25 cellular contexts compared by ENCODE assay signal in the genomic region with DNA sequence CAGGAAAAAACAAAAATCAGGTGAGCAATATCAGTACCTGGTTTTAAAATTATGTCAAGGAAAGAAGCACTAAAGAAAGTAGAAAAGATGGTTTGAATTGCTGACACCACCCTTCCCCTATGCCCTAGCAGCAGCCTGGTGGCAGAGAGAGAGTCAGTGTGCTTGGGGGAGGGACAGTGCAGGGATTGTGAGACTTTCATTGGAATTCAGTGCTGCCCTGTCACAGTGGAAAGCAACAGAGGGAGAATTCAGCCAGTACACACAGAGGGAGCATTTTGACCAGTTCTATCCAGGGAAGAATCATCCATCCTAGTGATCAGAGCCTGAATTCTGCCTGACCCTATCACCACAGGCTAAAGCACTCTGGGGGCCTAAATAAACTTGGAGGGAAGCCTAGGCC.
DNase-seq lines count a peak whose midpoint lies in the region; ATAC-seq and TF ChIP-seq lines count a peak whose summit lies in the region.
"Had no signal": no experiment of that assay in that cellular context is flagged by ENCODE, and none has a peak within 500 bp of the region (broad histone marks: within the 10 kb centered on the region; RNA-seq: fewer than 3 reads in every experiment).

No MANE protein-coding gene starts in this region.

- H3K27ac Mint-ChIP-seq in GM23338: no peak overlapping the region
- no peak overlapping the region for H3K27ac Mint-ChIP-seq in activated CD4-positive, alpha-beta memory T cell treated with anti-CD3 and anti-CD28 coated beads for 36 hours
- H3K27ac Mint-ChIP-seq: activated T-cell treated with anti-CD3 and anti-CD28 coated beads, Interleukin-2, amount 50 U/mL, for 72 hours; natural killer cell; stimulated activated effector memory CD8-positive, alpha-beta T cell treated with anti-CD3 and anti-CD28 coated beads, Interleukin-12 subunit alpha, Interleukin-12 subunit beta, amount 100 ng/mL, for 72 hours had no signal

- no peak for TF ChIP-seq CTCF in GM23338 (conservative IDR thresholded peaks at IDR 0.05; ENCODE audit: low read depth in 2 of 2)
- TF ChIP-seq CTCF in suprapubic skin (IDR thresholded peaks at IDR 0.05): no peak

- H3K4me3 ChIP-seq in GM23338 (no peak overlapping the region), suprapubic skin (no peak overlapping the region)
- H3K4me3 ChIP-seq: GM23248, right lobe of liver had no signal

- no peaks in the 10 kb centered on the region for H3K79me2 ChIP-seq in GM23338 (replicated peaks; ENCODE audit: insufficient read depth)

- H3K27me3 ChIP-seq in GM23338 (ENCODE audit: insufficient read depth): no peaks in the 10 kb centered on the region
- H3K27me3 ChIP-seq in suprapubic skin: no peaks in the 10 kb centered on the region
- H3K27me3 ChIP-seq: BE2C, right lobe of liver had no signal

- H3K27ac ChIP-seq in GM23338 (ENCODE audit: low read depth) (no peak overlapping the region), suprapubic skin (no peak overlapping the region)
- H3K27ac ChIP-seq: GM23248, right lobe of liver had no signal

- no peaks in the 10 kb centered on the region for H3F3A ChIP-seq in GM23338 (replicated peaks; ENCODE audit: low read depth)

- no peak for TF ChIP-seq POLR2A in suprapubic skin (IDR thresholded peaks at IDR 0.05)

- CTCF ChIA-PET in activated CD4-positive, alpha-beta memory T cell treated with anti-CD3 and anti-CD28 coated beads for 36 hours (lab: Charles Lee): no interaction called here

- H3K4me3 Mint-ChIP-seq in GM23338: no peak overlapping the region
- H3K4me3 Mint-ChIP-seq in activated CD4-positive, alpha-beta memory T cell treated with anti-CD3 and anti-CD28 coated beads for 36 hours: no peak overlapping the region
- H3K4me3 Mint-ChIP-seq: activated T-cell treated with anti-CD3 and anti-CD28 coated beads, Interleukin-2, amount 50 U/mL, for 72 hours; brain; natural killer cell; stimulated activated effector memory CD8-positive, alpha-beta T cell treated with anti-CD3 and anti-CD28 coated beads, Interleukin-12 subunit alpha, Interleukin-12 subunit beta, amount 100 ng/mL, for 72 hours had no signal

- POLR2A ChIA-PET in activated CD4-positive, alpha-beta memory T cell treated with anti-CD3 and anti-CD28 coated beads for 36 hours (lab: Charles Lee): no interaction called here

- no peaks in the 10 kb centered on the region for H4K20me1 ChIP-seq in GM23338 (replicated peaks; ENCODE audit: insufficient read depth)

- H3K27me3 Mint-ChIP-seq in GM23338 (ENCODE audit: insufficient read depth, low read depth, poor library complexity): peaks cover 4% of the 10 kb centered on the region
- no peaks in the 10 kb centered on the region for H3K27me3 Mint-ChIP-seq in activated CD4-positive, alpha-beta memory T cell treated with anti-CD3 and anti-CD28 coated beads for 36 hours

- ATAC-seq in GM23338: peak; percentile 87
- ATAC-seq: activated T-cell treated with anti-CD3 and anti-CD28 coated beads, Interleukin-2, amount 50 U/mL, for 72 hours; left ventricle myocardium superior; natural killer cell; Panc1; right lobe of liver; stimulated activated effector memory CD8-positive, alpha-beta T cell treated with anti-CD3 and anti-CD28 coated beads, Interleukin-12 subunit alpha, Interleukin-12 subunit beta, amount 100 ng/mL, for 72 hours had no signal

- H3K9me2 ChIP-seq in GM23338 (ENCODE audit: insufficient read depth): no peaks in the 10 kb centered on the region

- no peaks in the 10 kb centered on the region for H3K36me3 ChIP-seq in GM23338 (ENCODE audit: insufficient read depth)
- no peaks in the 10 kb centered on the region for H3K36me3 ChIP-seq in suprapubic skin
- H3K36me3 ChIP-seq: BE2C, right lobe of liver had no signal

- H3K36me3 Mint-ChIP-seq in GM23338 (ENCODE audit: low read depth): no peaks in the 10 kb centered on the region
- H3K36me3 Mint-ChIP-seq in activated CD4-positive, alpha-beta memory T cell treated with anti-CD3 and anti-CD28 coated beads for 36 hours: no peaks in the 10 kb centered on the region
- H3K36me3 Mint-ChIP-seq: brain; stimulated activated effector memory CD8-positive, alpha-beta T cell treated with anti-CD3 and anti-CD28 coated beads, Interleukin-12 subunit alpha, Interleukin-12 subunit beta, amount 100 ng/mL, for 72 hours had no signal

- H2AFZ ChIP-seq in GM23338: no peak overlapping the region; the same call in 1 of the 2 replicates
- H2AFZ ChIP-seq: GM23248 had no signal

- intact Hi-C loops in activated CD4-positive, alpha-beta memory T cell treated with anti-CD3 and anti-CD28 coated beads for 36 hours (cut with micrococcal nuclease): no loop called here

- peak; percentile 24 for DNase-seq in GM23338 (ENCODE audit: low spot score)
- DNase-seq in ecto neural progenitor cell (ENCODE audit: low spot score): peak; percentile 53
- peak; percentile 51 for DNase-seq in inferior parietal cortex (ENCODE audit: extremely low spot score)
- DNase-seq in occipital lobe (lab: John Stamatoyannopoulos, UW): peak; percentile 1
- no peak for DNase-seq in activated CD4-positive, alpha-beta memory T cell treated with anti-CD3 and anti-CD28 coated beads for 36 hours
- DNase-seq in NCI-H1930 (lab: John Stamatoyannopoulos, UW): no peak
- no peak for DNase-seq in suprapubic skin (ENCODE audit: low spot score in 2 of 2)
- no peak for DNase-seq in SHP77 (lab: John Stamatoyannopoulos, UW)
- DNase-seq: activated CD4-positive, alpha-beta T cell treated with anti-CD3 and anti-CD28 coated beads for 48 hours; activated naive CD4-positive, alpha-beta T cell; activated T-cell treated with anti-CD3 and anti-CD28 coated beads, Interleukin-2, amount 50 U/mL, for 72 hours; BE2C; COR-L47; DMS79 treated with DMSO at 0.1 percent for 48 hours; GM23248; left ventricle myocardium superior; natural killer cell; NCI-H1092 treated with DMSO at 0.1 percent for 48 hours; NCI-H187 treated with DMSO at 0.1 percent for 48 hours; right lobe of liver; SHP77 treated with DMSO at 0.1 percent for 48 hours; stimulated activated CD4-positive, alpha-beta T cell treated with anti-CD3 and anti-CD28 coated beads, Interleukin-4, amount 100 ng/mL, for 24 hours had no signal

- no peak for TF ChIP-seq EP300 in suprapubic skin (IDR thresholded peaks at IDR 0.05)

- H3K4me1 Mint-ChIP-seq in GM23338: peaks cover 8% of the 10 kb centered on the region
- H3K4me1 Mint-ChIP-seq in activated CD4-positive, alpha-beta memory T cell treated with anti-CD3 and anti-CD28 coated beads for 36 hours (ENCODE audit: low read depth): no peaks in the 10 kb centered on the region
- H3K4me1 Mint-ChIP-seq: brain; natural killer cell; stimulated activated effector memory CD8-positive, alpha-beta T cell treated with anti-CD3 and anti-CD28 coated beads, Interleukin-12 subunit alpha, Interleukin-12 subunit beta, amount 100 ng/mL, for 72 hours had no signal

- H3K9me3 Mint-ChIP-seq in GM23338: no peaks in the 10 kb centered on the region
- peaks cover 11% of the 10 kb centered on the region for H3K9me3 Mint-ChIP-seq in activated CD4-positive, alpha-beta memory T cell treated with anti-CD3 and anti-CD28 coated beads for 36 hours

- no peak overlapping the region for H3K4me2 ChIP-seq in GM23338

- H3K9me3 ChIP-seq in suprapubic skin: no peaks in the 10 kb centered on the region
- H3K9me3 ChIP-seq: BE2C, right lobe of liver had no signal

- H3K4me1 ChIP-seq in GM23338 (ENCODE audit: insufficient read depth): no peaks in the 10 kb centered on the region
- H3K4me1 ChIP-seq in suprapubic skin: no peaks in the 10 kb centered on the region
- H3K4me1 ChIP-seq: BE2C, right lobe of liver had no signal

Comparison
In these comparisons a context has a peak if more than half of its experiments do, and no peak if none do; other contexts are left out.
1. DNase-seq: peak in GM23338 (single experiment), ecto neural progenitor cell (single experiment), inferior parietal cortex (single experiment) and occipital lobe (single experiment); none in activated CD4-positive, alpha-beta memory T cell treated with anti-CD3 and anti-CD28 coated beads for 36 hours (single experiment), NCI-H1930 (0 of 2), suprapubic skin (0 of 2) and SHP77 (0 of 2).